In the genomic region with DNA sequence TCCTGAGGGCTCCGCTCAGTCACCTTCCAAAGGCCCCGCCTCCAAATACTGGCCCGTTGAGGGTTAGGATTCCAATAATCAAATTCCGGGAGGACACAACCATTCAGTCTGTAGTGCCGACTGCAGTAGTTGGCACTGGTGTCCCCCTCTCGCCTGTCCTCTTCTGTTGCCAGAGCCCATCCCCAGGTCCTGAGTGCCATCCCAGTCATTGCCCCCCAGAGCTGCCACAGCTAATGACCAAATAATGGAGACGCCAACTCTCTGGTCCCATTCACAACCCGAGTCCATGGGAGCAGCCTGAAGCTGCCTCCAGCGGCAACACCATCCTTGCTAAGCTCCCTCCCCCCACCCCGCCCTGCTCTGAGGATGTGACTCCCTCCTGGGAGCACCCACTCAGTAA, we compare ENCODE assay signal across 24 cellular contexts.
DNase-seq lines count a peak whose midpoint lies in the region; ATAC-seq and TF ChIP-seq lines count a peak whose summit lies in the region.
"Had no signal": no experiment of that assay in that cellular context is flagged by ENCODE, and none has a peak within 500 bp of the region (broad histone marks: within the 10 kb centered on the region; RNA-seq: fewer than 3 reads in every experiment).

No MANE protein-coding gene starts in this region.

- H3K4me3 ChIP-seq in stomach, result no peak overlapping the region
- H3K4me3 ChIP-seq: gastroesophageal sphincter, MG63, uterus had no signal

- no peak for TF ChIP-seq CTCF in stomach (IDR thresholded peaks at IDR 0.05)
- TF ChIP-seq CTCF in foreskin keratinocyte (conservative IDR thresholded peaks at IDR 0.05), result no peak

- peak overlapping the region; percentile 22 for H3K27ac Mint-ChIP-seq in activated T-cell treated with anti-CD3 and anti-CD28 coated beads, Interleukin-2, amount 50 U/mL, for 24 hours
- H3K27ac Mint-ChIP-seq in immature natural killer cell, result peak overlapping the region in 4 of 6 donors; percentile 44 to 96 (median 96)

- H3K27me3 Mint-ChIP-seq in activated T-cell treated with anti-CD3 and anti-CD28 coated beads, Interleukin-2, amount 50 U/mL, for 24 hours, result no peaks in the 10 kb centered on the region
- H3K27me3 Mint-ChIP-seq in immature natural killer cell (ENCODE audit: low read depth in 3 of 3), result peaks cover 24 to 34% (median 32%) of the 10 kb centered on the region in 3 donors
- H3K27me3 Mint-ChIP-seq: activated CD4-positive, alpha-beta memory T cell treated with anti-CD3 and anti-CD28 coated beads for 36 hours had no signal

- H3K36me3 Mint-ChIP-seq in activated T-cell treated with anti-CD3 and anti-CD28 coated beads, Interleukin-2, amount 50 U/mL, for 24 hours (ENCODE audit: low read depth), result no peaks in the 10 kb centered on the region
- H3K36me3 Mint-ChIP-seq in immature natural killer cell, result no peaks in the 10 kb centered on the region
- H3K36me3 Mint-ChIP-seq: activated CD4-positive, alpha-beta memory T cell treated with anti-CD3 and anti-CD28 coated beads for 36 hours; naive B cell had no signal

- H3K4me3 Mint-ChIP-seq in activated T-cell treated with anti-CD3 and anti-CD28 coated beads, Interleukin-2, amount 50 U/mL, for 24 hours, result no peak overlapping the region
- no peak overlapping the region for H3K4me3 Mint-ChIP-seq in immature natural killer cell

- H3K36me3 ChIP-seq in KOPT-K1 (ENCODE audit: insufficient read depth, low read length) (no peaks in the 10 kb centered on the region), stomach (no peaks in the 10 kb centered on the region)
- H3K36me3 ChIP-seq: MG63, uterus had no signal

- DNase-seq in activated T-cell treated with anti-CD3 and anti-CD28 coated beads, Interleukin-2, amount 50 U/mL, for 24 hours, result no peak
- no peak for DNase-seq in activated T-cell treated with anti-CD3 and anti-CD28 coated beads for 4 hours
- DNase-seq in immature natural killer cell, result no peak
- peak; percentile 14 for DNase-seq in stomach
- DNase-seq in foreskin keratinocyte, result no peak
- DNase-seq in NCI-H345 treated with DMSO at 0.1 percent for 48 hours (lab: John Stamatoyannopoulos, UW; ENCODE audit: unreplicated experiment), result no peak
- DNase-seq: activated gamma-delta T cell treated with Interleukin-2 at 50 U/mL for 16 hours, AML-193, Calu3, cortex of kidney, H7, MG63, naive B cell, NCI-H1417, NCI-H446 treated with DMSO at 0.1 percent for 48 hours, PC-3, Right ventricle myocardium superior, uterus had no signal

- no peak for ATAC-seq in foreskin keratinocyte
- ATAC-seq in HG02981 (IDR thresholded peaks at IDR 0.05; ENCODE audit: unreplicated experiment), result no peak
- ATAC-seq: gastroesophageal sphincter, left lobe of liver, PC-3 had no signal

- no peaks in the 10 kb centered on the region for H3K9me3 ChIP-seq in KOPT-K1 (ENCODE audit: insufficient read depth, low read length, poor library complexity, severe bottlenecking)
- no peaks in the 10 kb centered on the region for H3K9me3 ChIP-seq in stomach
- H3K9me3 ChIP-seq: gastroesophageal sphincter, MG63, uterus had no signal

- intact Hi-C loops in stomach (cut with DNase I; ENCODE audit: low total_unique reads), result no loop called here

- TF ChIP-seq EP300 in stomach (IDR thresholded peaks at IDR 0.05), result no peak

- peak overlapping the region; percentile 43 for H3K27ac ChIP-seq in KOPT-K1 (ENCODE audit: low read depth, low read length, poor library complexity, severe bottlenecking)
- no peak overlapping the region for H3K27ac ChIP-seq in stomach
- H3K27ac ChIP-seq in foreskin keratinocyte, result no peak overlapping the region
- H3K27ac ChIP-seq: gastroesophageal sphincter, uterus had no signal

- WGBS in stomach, 5 donors, result 79 to 90% (median 88%) methylated on average over 9 to 10 of the region's 10 CpGs

- H3K27me3 ChIP-seq in stomach (peaks cover 0 to 5% (median 0%) of the 10 kb centered on the region in 3 donors), foreskin keratinocyte (peaks cover 34% of the 10 kb centered on the region)
- H3K27me3 ChIP-seq: gastroesophageal sphincter, MG63, uterus had no signal

- H3K4me1 ChIP-seq in stomach, result peaks cover 0 to 15% (median 4%) of the 10 kb centered on the region in 4 donors
- H3K4me1 ChIP-seq in foreskin keratinocyte, result no peaks in the 10 kb centered on the region
- H3K4me1 ChIP-seq: uterus had no signal

- H3K9me3 Mint-ChIP-seq in activated T-cell treated with anti-CD3 and anti-CD28 coated beads, Interleukin-2, amount 50 U/mL, for 24 hours, result no peaks in the 10 kb centered on the region
- H3K9me3 Mint-ChIP-seq in immature natural killer cell, result no peaks in the 10 kb centered on the region
- H3K9me3 Mint-ChIP-seq: activated CD4-positive, alpha-beta memory T cell treated with anti-CD3 and anti-CD28 coated beads for 36 hours; IgD-negative memory B cell; naive B cell had no signal

- TF ChIP-seq POLR2A in stomach (IDR thresholded peaks at IDR 0.05), result no peak

- H3K4me1 Mint-ChIP-seq in activated T-cell treated with anti-CD3 and anti-CD28 coated beads, Interleukin-2, amount 50 U/mL, for 24 hours (ENCODE audit: low read depth), result peaks cover 89% of the 10 kb centered on the region
- H3K4me1 Mint-ChIP-seq in immature natural killer cell, result peaks cover 25 to 37% of the 10 kb centered on the region in 2 donors
